ENCODE assay signal across 8 cellular contexts in the genomic region with DNA sequence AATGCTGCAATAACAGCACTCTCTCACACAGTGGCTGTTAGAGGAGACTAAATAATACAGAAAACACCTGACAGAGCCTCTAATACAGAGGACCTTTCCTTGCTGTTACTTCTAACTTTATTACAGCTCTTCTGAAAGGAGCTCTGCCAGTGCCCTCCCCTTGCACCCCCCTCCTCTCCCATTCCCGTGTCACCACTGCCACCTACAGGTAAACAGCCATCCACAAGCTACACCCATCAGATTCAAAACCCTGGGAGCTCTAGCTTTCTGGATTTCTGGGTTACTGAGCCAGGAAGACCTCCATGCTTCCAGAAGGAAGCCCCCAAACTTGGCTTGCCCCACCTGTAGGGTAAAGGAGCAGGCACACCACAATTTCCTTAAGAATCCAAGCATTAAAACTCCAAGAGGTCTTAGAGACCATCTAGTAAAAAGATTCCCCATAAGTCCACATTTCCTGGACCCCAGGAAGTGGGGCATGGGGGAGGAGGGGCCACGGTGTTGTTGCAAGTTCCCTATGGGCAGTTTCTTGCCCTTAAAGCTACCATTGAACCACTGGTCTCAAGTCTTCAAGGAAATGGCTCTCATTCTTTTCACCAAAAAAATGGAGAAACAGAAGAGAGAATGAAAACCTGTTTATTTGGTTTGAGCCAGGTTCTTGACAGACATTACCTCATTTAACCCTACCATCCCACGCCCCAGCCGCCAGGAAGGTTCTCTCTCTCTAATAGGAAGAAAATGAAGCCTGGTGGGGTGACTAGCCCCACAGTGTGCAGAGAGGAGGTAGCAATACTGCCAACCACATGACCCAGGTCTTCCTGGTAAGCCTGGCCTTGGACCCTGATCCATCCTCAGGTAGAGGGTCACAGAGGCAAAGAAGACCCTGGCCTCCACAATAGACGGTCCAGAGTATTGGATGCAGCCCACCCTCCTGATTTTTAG. TPM values are rescaled to one million over a fixed set of nuclear protein-coding genes. Genes with fewer than 3 reads are reported as not detected.
A peak's percentile ranks its signal among the peaks of the same experiment; 100 is the strongest.
DNase-seq lines count a peak whose midpoint lies in the region; ATAC-seq and TF ChIP-seq lines count a peak whose summit lies in the region.

No MANE protein-coding gene starts in this region.

- H3K27ac ChIP-seq in epithelial cell of prostate = peak overlapping the region; percentile 93

- no peak for ATAC-seq in GM18867 (IDR thresholded peaks at IDR 0.05; ENCODE audit: unreplicated experiment)

- peak; percentile 92 for TF ChIP-seq CTCF in HFF-Myc (IDR thresholded peaks at IDR 0.05; ENCODE audit: low read depth, low read length, missing control alignments)

- no peak overlapping the region for H3K4me3 ChIP-seq in HFF-Myc (replicated peaks; ENCODE audit: low read depth, low read length)

- peak in 8 of 14 donors; percentile 23 to 65 (median 50) for DNase-seq in C1 segment of cervical spinal cord (lab: John Stamatoyannopoulos, UW)
- DNase-seq in HFF-Myc (ENCODE audit: extremely low read depth, low read depth) = peak; percentile 58
- peak; percentile 64 for DNase-seq in NOMO-1 treated with DMSO at 0.1 percent for 48 hours (lab: John Stamatoyannopoulos, UW; ENCODE audit: unreplicated experiment)
- DNase-seq in activated CD8-positive, alpha-beta memory T cell treated with anti-CD3 and anti-CD28 coated beads, Interleukin-2, amount 50 U/mL, for 24 hours (ENCODE audit: extremely low read depth) = peak; percentile 8
- no peak for DNase-seq in epithelial cell of prostate (ENCODE audit: low read depth, low spot score)
- peak; percentile 72 for DNase-seq in mucosa of gallbladder (ENCODE audit: low spot score)
- DNase-seq in stimulated activated CD8-positive, alpha-beta memory T cell treated with anti-CD3 and anti-CD28 coated beads, Interleukin-7, amount 100 ng/mL, for 4 hours (ENCODE audit: low read depth in 2 of 2) = peak; percentile 42 to 46

RNA-seq across cellular contexts. Expression of gene TOM1L2, which starts 52.8 kb away (rescaled TPM):
- 81.3 TPM for total RNA-seq in mucosa of gallbladder

RNA-seq across cellular contexts. Expression of gene DRC3, which starts 53.2 kb away (rescaled TPM):
- total RNA-seq in mucosa of gallbladder = 6.7 TPM
